ENCODE assay signal across 8 cellular contexts in genomic region chr10:17229967-17230682, GRCh38. TPM values are rescaled to one million over a fixed set of nuclear protein-coding genes. Genes with fewer than 3 reads are reported as not detected.
DNase-seq lines count a peak whose midpoint lies in the region; ATAC-seq and TF ChIP-seq lines count a peak whose summit lies in the region.

No MANE protein-coding gene starts in this region.

- DNase-seq in BJ (ENCODE audit: low read depth) (no peak), NOMO-1 treated with DMSO at 0.1 percent for 48 hours (lab: John Stamatoyannopoulos, UW; ENCODE audit: unreplicated experiment) (peak; percentile 97), activated T-cell treated with anti-CD3 and anti-CD28 coated beads for 24 hours (ENCODE audit: low read depth) (peak; percentile 80)
- peak; percentile 77 to 96 (median 93) for DNase-seq in naive thymus-derived CD8-positive, alpha-beta T cell

- peak overlapping the region; percentile 95 to 100 (median 99) for H3K27ac Mint-ChIP-seq in naive thymus-derived CD8-positive, alpha-beta T cell
- peak overlapping the region; percentile 95 for H3K27ac Mint-ChIP-seq in stimulated activated naive CD8-positive, alpha-beta T cell treated with anti-CD3 and anti-CD28 coated beads, Interleukin-15, Interleukin-2, amounts not matched to agents 100 ng/mL and 50 ng/mL, for 24 hours

- POLR2A ChIA-PET in BJ (lab: Charles Lee) = interaction anchor here (0.6 to 1.4 kb wide), 11 partner anchors 15 to 640 kb away, joined by 3 to 7 read pairs (median 5); no protein-coding TSS in a partner anchor
- POLR2A ChIA-PET in naive thymus-derived CD8-positive, alpha-beta T cell (lab: Charles Lee) = interaction anchor here (0.6 to 8.3 kb wide), 35 partner anchors 8 to 793 kb away, joined by 3 to 168 read pairs (median 5); partner anchors contain the start of genes PTER, RSU1, STAM and TRDMT1

- H3K36me3 ChIP-seq in BJ (ENCODE audit: control insufficient read depth, insufficient read depth, low read length) = peaks cover 15% of the 10 kb centered on the region

- H3K4me3 ChIP-seq in BJ (ENCODE audit: low read depth, low read length) = peak overlapping the region; percentile 98

- peaks cover 28 to 64% (median 61%) of the 10 kb centered on the region in 4 donors for H3K4me1 Mint-ChIP-seq in naive thymus-derived CD8-positive, alpha-beta T cell
- H3K4me1 Mint-ChIP-seq in stimulated activated naive CD8-positive, alpha-beta T cell treated with anti-CD3 and anti-CD28 coated beads, Interleukin-15, Interleukin-2, amounts not matched to agents 100 ng/mL and 50 ng/mL, for 24 hours (ENCODE audit: low read depth) = peaks cover 72% of the 10 kb centered on the region

- H3K4me3 Mint-ChIP-seq in naive thymus-derived CD8-positive, alpha-beta T cell = peak overlapping the region; percentile 91 to 99 (median 98)
- peak overlapping the region; percentile 96 for H3K4me3 Mint-ChIP-seq in stimulated activated naive CD8-positive, alpha-beta T cell treated with anti-CD3 and anti-CD28 coated beads, Interleukin-15, Interleukin-2, amounts not matched to agents 100 ng/mL and 50 ng/mL, for 24 hours

- TF ChIP-seq POLR2A in GM19193 (IDR thresholded peaks at IDR 0.05; ENCODE audit: extremely low read depth, insufficient read depth, insufficient read length) = peak; percentile 74

- H3K9me3 Mint-ChIP-seq in naive thymus-derived CD8-positive, alpha-beta T cell = no peaks in the 10 kb centered on the region
- no peaks in the 10 kb centered on the region for H3K9me3 Mint-ChIP-seq in stimulated activated naive CD8-positive, alpha-beta T cell treated with anti-CD3 and anti-CD28 coated beads, Interleukin-15, Interleukin-2, amounts not matched to agents 100 ng/mL and 50 ng/mL, for 24 hours

- no peak for TF ChIP-seq CTCF in BJ (IDR thresholded peaks at IDR 0.05; ENCODE audit: insufficient read depth, low read depth, low read length)

- no peaks in the 10 kb centered on the region for H3K27me3 ChIP-seq in BJ (ENCODE audit: control insufficient read depth, insufficient read depth, low read length)

- H3K36me3 Mint-ChIP-seq in naive thymus-derived CD8-positive, alpha-beta T cell = peaks cover 10 to 46% (median 27%) of the 10 kb centered on the region in 3 donors
- H3K36me3 Mint-ChIP-seq in stimulated activated naive CD8-positive, alpha-beta T cell treated with anti-CD3 and anti-CD28 coated beads, Interleukin-15, Interleukin-2, amounts not matched to agents 100 ng/mL and 50 ng/mL, for 24 hours (ENCODE audit: low read depth) = peaks cover 49% of the 10 kb centered on the region

- H3K27me3 Mint-ChIP-seq in naive thymus-derived CD8-positive, alpha-beta T cell = no peaks in the 10 kb centered on the region
- H3K27me3 Mint-ChIP-seq in stimulated activated naive CD8-positive, alpha-beta T cell treated with anti-CD3 and anti-CD28 coated beads, Interleukin-15, Interleukin-2, amounts not matched to agents 100 ng/mL and 50 ng/mL, for 24 hours = no peaks in the 10 kb centered on the region

- CTCF ChIA-PET in BJ (lab: Yijun Ruan, JAX) = interaction anchor here (0.6 to 2.2 kb wide), 19 partner anchors 10 to 386 kb away, joined by 3 to 6 read pairs (median 3); no protein-coding TSS in a partner anchor

- ATAC-seq in HG03354 (IDR thresholded peaks at IDR 0.05; ENCODE audit: poor library complexity, severe bottlenecking, unreplicated experiment) (peak; percentile 54), esophagus mucosa (peak; percentile 77)
- ATAC-seq in naive thymus-derived CD8-positive, alpha-beta T cell = peak; percentile 55 to 63

RNA-seq across cellular contexts. Expression of gene VIM, which starts 2.1 kb away (rescaled TPM):
- polyA plus RNA-seq in BJ (2011; rRNA removed) = 3,965 and 5,431 TPM in 2 replicates
- 2,786 and 3,002 TPM in 2 replicates for polyA minus RNA-seq in BJ (2011; rRNA and poly(A)+ RNA removed)
- 73.8 TPM for total RNA-seq in esophagus mucosa
- total RNA-seq in naive thymus-derived CD8-positive, alpha-beta T cell = 100 to 1,000 TPM; 593 to 621 TPM
- 100 to 1,000 TPM; 295 to 479 (median 434) TPM for polyA plus RNA-seq in naive thymus-derived CD8-positive, alpha-beta T cell

RNA-seq across cellular contexts. Expression of gene TRDMT1, which starts 28.7 kb away (rescaled TPM):
- 2.4 and 4.2 TPM in 2 replicates for polyA plus RNA-seq in BJ (2011; rRNA removed)
- polyA minus RNA-seq in BJ (2011; rRNA and poly(A)+ RNA removed) = 3.0 and 4.0 TPM in 2 replicates
- total RNA-seq in esophagus mucosa = 3.2 TPM
- total RNA-seq in naive thymus-derived CD8-positive, alpha-beta T cell = 10 to 100 TPM; 17.9 to 22.6 TPM
- 10 to 100 TPM in 2 of 3 donors, 1 to 10 TPM in 1; 6.9 to 10.7 (median 10.6) TPM for polyA plus RNA-seq in naive thymus-derived CD8-positive, alpha-beta T cell
